In the genomic region with DNA sequence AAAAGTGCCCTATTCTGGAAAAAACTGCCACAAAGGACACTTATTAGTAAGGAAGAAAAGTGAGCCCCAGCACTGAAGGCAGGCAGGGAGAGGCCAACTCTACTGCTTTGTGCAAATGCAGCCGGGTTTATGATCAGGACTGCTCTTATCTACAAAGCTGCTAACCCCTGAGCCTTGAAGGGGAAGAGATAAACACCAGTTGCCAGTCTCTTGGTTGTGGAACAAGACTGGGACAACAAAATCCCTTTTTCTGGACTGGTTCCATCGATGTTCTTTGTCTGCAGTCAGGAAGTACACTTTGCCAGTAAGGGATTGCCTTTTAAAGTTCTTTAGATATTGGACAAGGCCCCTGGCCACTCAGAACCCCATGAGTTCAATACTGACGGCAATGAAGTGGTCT, we compare ENCODE assay signal across 9 cellular contexts. TPM values are rescaled to one million over a fixed set of nuclear protein-coding genes. Genes with fewer than 3 reads are reported as not detected.
DNase-seq lines count a peak whose midpoint lies in the region; ATAC-seq and TF ChIP-seq lines count a peak whose summit lies in the region.
"Had no signal": no experiment of that assay in that cellular context is flagged by ENCODE, and none has a peak within 500 bp of the region (broad histone marks: within the 10 kb centered on the region; RNA-seq: fewer than 3 reads in every experiment).

No MANE protein-coding gene starts in this region.

- H3K79me1 ChIP-seq in IMR-90 (ENCODE audit: low read depth in 1 of 2, low read length in 2 of 2): peaks cover 0 to 55% of the 10 kb centered on the region in 2 experiments; a peak in 3 of 4 replicates

- no peak for TF ChIP-seq POLR2A in IMR-90 (IDR thresholded peaks at IDR 0.05; ENCODE audit: low read depth, low read length)

- H3K79me2 ChIP-seq in smooth muscle cell (ENCODE audit: low read depth): peaks cover 100% of the 10 kb centered on the region

- ATAC-seq in IMR-90 (ENCODE audit: low read depth) (peak; percentile 38), left lobe of liver (peak; percentile 49), HG03108 (IDR thresholded peaks at IDR 0.05; ENCODE audit: unreplicated experiment) (no peak), HG02759 (IDR thresholded peaks at IDR 0.05; ENCODE audit: unreplicated experiment) (no peak)

- WGBS in IMR-90 (ENCODE audit: extremely low coverage in 2 of 2, insufficient read length in 1 of 2), 2 experiments: no CpG with 5 or more reads among the region's 3 CpGs
- 21% methylated on average over 3 of the region's 3 CpGs for WGBS in smooth muscle cell (ENCODE audit: low lambda C conversion rate)

- no peak overlapping the region for H2AK5ac ChIP-seq in IMR-90 (ENCODE audit: low read depth, low read length)

- dilution Hi-C loops in IMR-90 (cut with HindIII; ENCODE audit: low sequenced_read_pairs, unreplicated experiment): no loop called here

- POLR2A ChIA-PET in IMR-90 (lab: Charles Lee; ENCODE audit: unreplicated experiment) (no interaction called here), RWPE1 (lab: Yijun Ruan, JAX; ENCODE audit: low non-redundant PET) (no interaction called here)

- TF ChIP-seq CTCF in IMR-90 (conservative IDR thresholded peaks at IDR 0.05; ENCODE audit: low read depth, low read length): no peak
- TF ChIP-seq CTCF in smooth muscle cell (IDR thresholded peaks at IDR 0.05; ENCODE audit: borderline replicate concordance, insufficient read depth, poor library complexity, severe bottlenecking): no peak
- TF ChIP-seq CTCF in RWPE1 (conservative IDR thresholded peaks at IDR 0.05; ENCODE audit: low read depth): no peak

- no peak overlapping the region for H2BK20ac ChIP-seq in IMR-90 (ENCODE audit: low read depth, low read length)

- H3K9me3 ChIP-seq in IMR-90 (ENCODE audit: control insufficient read depth, insufficient read depth, low read length) (no peaks in the 10 kb centered on the region), smooth muscle cell (replicated peaks; ENCODE audit: low read depth) (no peaks in the 10 kb centered on the region)

- H3K18ac ChIP-seq in IMR-90 (ENCODE audit: low read depth, low read length): no peak overlapping the region

- H3K9ac ChIP-seq in IMR-90 (ENCODE audit: low read depth, low read length) (no peak overlapping the region), smooth muscle cell (ENCODE audit: low read depth) (no peak overlapping the region)

- H3K4me3 ChIP-seq in IMR-90 (ENCODE audit: insufficient read depth, low read depth, low read length): no peak overlapping the region
- no peak overlapping the region for H3K4me3 ChIP-seq in smooth muscle cell

- H4K91ac ChIP-seq in IMR-90 (ENCODE audit: insufficient read depth, low read depth, low read length): no peak overlapping the region

- in situ Hi-C loops in IMR-90 (cut with MboI; ENCODE audit: low sequenced_read_pairs): no loop called here

- intact Hi-C loops in IMR-90 (cut with micrococcal nuclease): loop anchor here (5.0 kb wide), 1 partner anchor 35 kb away; no protein-coding TSS in a partner anchor

- H3K4me1 ChIP-seq in IMR-90 (ENCODE audit: control insufficient read depth, insufficient read depth, low read length) (no peaks in the 10 kb centered on the region), smooth muscle cell (ENCODE audit: low read depth) (no peaks in the 10 kb centered on the region)

- CTCF ChIA-PET in IMR-90 (lab: Yijun Ruan, JAX) (no interaction called here), RWPE1 (lab: Yijun Ruan, JAX) (no interaction called here)

- peaks cover 33% of the 10 kb centered on the region for H3F3A ChIP-seq in smooth muscle cell (ENCODE audit: low read depth)

- H3K27me3 ChIP-seq in IMR-90 (ENCODE audit: control insufficient read depth, insufficient read depth, low read length) (no peaks in the 10 kb centered on the region), smooth muscle cell (ENCODE audit: low read depth) (no peaks in the 10 kb centered on the region)

- peak overlapping the region; percentile 16 for H2BK5ac ChIP-seq in IMR-90 (ENCODE audit: low read depth, low read length, poor library complexity, severe bottlenecking)

- H2AK9ac ChIP-seq in IMR-90 (replicated peaks; ENCODE audit: low read depth, low read length, poor library complexity): no peak overlapping the region

- no peak overlapping the region for H3K56ac ChIP-seq in IMR-90 (ENCODE audit: extremely low read depth, insufficient read depth, low read length)

- H3K14ac ChIP-seq in IMR-90 (replicated peaks; ENCODE audit: low read depth, low read length): no peak overlapping the region

- H3K4me2 ChIP-seq in IMR-90 (ENCODE audit: low read depth, low read length): no peak overlapping the region
- peak overlapping the region; percentile 20 for H3K4me2 ChIP-seq in smooth muscle cell

- H3K27ac ChIP-seq in IMR-90 (ENCODE audit: insufficient read depth, low read length): peak overlapping the region; percentile 4; the same call in 1 of the 2 replicates
- peak overlapping the region; percentile 44 for H3K27ac ChIP-seq in angular gyrus (ENCODE audit: low read depth, low read length)
- H3K27ac ChIP-seq in smooth muscle cell (ENCODE audit: low read depth): peak overlapping the region; percentile 50
- no peak overlapping the region for H3K27ac ChIP-seq in RWPE1

- no peak overlapping the region for H2BK15ac ChIP-seq in IMR-90 (ENCODE audit: low read depth, low read length)

- TSS peak; percentile 5 for BruUV-seq in IMR-90 (replicated peaks; lab: Mats Ljungman, UMichigan)

- H2AFZ ChIP-seq in IMR-90 (replicated peaks; ENCODE audit: low read length, poor library complexity) (no peak overlapping the region), smooth muscle cell (ENCODE audit: low read depth) (no peak overlapping the region)

- no peak overlapping the region for H4K8ac ChIP-seq in IMR-90 (ENCODE audit: low read depth in 2 of 2, low read length in 2 of 2)

- H4K5ac ChIP-seq in IMR-90 (ENCODE audit: low read depth, low read length): no peak overlapping the region

- H3K9me1 ChIP-seq in IMR-90 (ENCODE audit: insufficient read depth, low read length): peaks cover 11% of the 10 kb centered on the region; the same call in 1 of the 2 replicates

- H3K36me3 ChIP-seq in IMR-90 (ENCODE audit: control insufficient read depth, insufficient read depth, low read length) (peaks cover 5% of the 10 kb centered on the region; the same call in 1 of the 2 replicates), smooth muscle cell (ENCODE audit: low read depth) (no peaks in the 10 kb centered on the region)

- TF ChIP-seq RAD21 in IMR-90 (IDR thresholded peaks at IDR 0.05; ENCODE audit: low read length): no peak

- no peak overlapping the region for H3K4ac ChIP-seq in IMR-90 (ENCODE audit: low read depth, low read length)

- 0 out of 2 replicates have a peak overlapping the region, but pooled peaks have one; percentile 8 for H3K23ac ChIP-seq in IMR-90 (ENCODE audit: low read depth, low read length)

- DNase-seq in IMR-90 (no peak), left lobe of liver (ENCODE audit: low spot score) (no peak), smooth muscle cell (lab: John Stamatoyannopoulos, UW; ENCODE audit: unreplicated experiment) (no peak), RWPE1 (ENCODE audit: low spot score) (no peak), NCI-H2171 (lab: John Stamatoyannopoulos, UW) (no peak)
- DNase-seq: RPMI8226 had no signal

- no peak overlapping the region for H2BK120ac ChIP-seq in IMR-90 (ENCODE audit: low read depth, low read length)

- H4K20me1 ChIP-seq in IMR-90 (ENCODE audit: insufficient read depth, low read length): peaks cover 99% of the 10 kb centered on the region
- H4K20me1 ChIP-seq in smooth muscle cell (ENCODE audit: low read depth): peaks cover 100% of the 10 kb centered on the region

TF ChIP-seq in IMR-90, 13 proteins besides CTCF, POLR2A, EP300 and RAD21:
- no peak for TF ChIP-seq MXI1 (IDR thresholded peaks at IDR 0.05; ENCODE audit: borderline replicate concordance, low read depth, low read length)
- TF ChIP-seq, protein P1, sequence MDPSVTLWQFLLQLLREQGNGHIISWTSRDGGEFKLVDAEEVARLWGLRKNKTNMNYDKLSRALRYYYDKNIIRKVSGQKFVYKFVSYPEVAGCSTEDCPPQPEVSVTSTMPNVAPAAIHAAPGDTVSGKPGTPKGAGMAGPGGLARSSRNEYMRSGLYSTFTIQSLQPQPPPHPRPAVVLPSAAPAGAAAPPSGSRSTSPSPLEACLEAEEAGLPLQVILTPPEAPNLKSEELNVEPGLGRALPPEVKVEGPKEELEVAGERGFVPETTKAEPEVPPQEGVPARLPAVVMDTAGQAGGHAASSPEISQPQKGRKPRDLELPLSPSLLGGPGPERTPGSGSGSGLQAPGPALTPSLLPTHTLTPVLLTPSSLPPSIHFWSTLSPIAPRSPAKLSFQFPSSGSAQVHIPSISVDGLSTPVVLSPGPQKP (IDR thresholded peaks at IDR 0.05; ENCODE audit: borderline replicate concordance, low read depth, low read length): no peak
- TF ChIP-seq MAFK (IDR thresholded peaks at IDR 0.05; ENCODE audit: low read depth, low read length): no peak
- TF ChIP-seq FOS (IDR thresholded peaks at IDR 0.05; ENCODE audit: low read depth, low read length): no peak
- no peak for TF ChIP-seq BHLHE40 (IDR thresholded peaks at IDR 0.05; ENCODE audit: low read depth, low read length)
- no peak for TF ChIP-seq RFX5 (IDR thresholded peaks at IDR 0.05; ENCODE audit: low read depth, low read length)
- TF ChIP-seq SMC3 (IDR thresholded peaks at IDR 0.05; ENCODE audit: low read depth, low read length): no peak
- TF ChIP-seq CHD1 (IDR thresholded peaks at IDR 0.05; ENCODE audit: low read depth, low read length): no peak
- TF ChIP-seq NFE2L2 (IDR thresholded peaks at IDR 0.05; ENCODE audit: low read depth, low read length): no peak
- TF ChIP-seq MAZ (IDR thresholded peaks at IDR 0.05; ENCODE audit: borderline replicate concordance, low read depth, low read length): no peak
- TF ChIP-seq, protein P2, sequence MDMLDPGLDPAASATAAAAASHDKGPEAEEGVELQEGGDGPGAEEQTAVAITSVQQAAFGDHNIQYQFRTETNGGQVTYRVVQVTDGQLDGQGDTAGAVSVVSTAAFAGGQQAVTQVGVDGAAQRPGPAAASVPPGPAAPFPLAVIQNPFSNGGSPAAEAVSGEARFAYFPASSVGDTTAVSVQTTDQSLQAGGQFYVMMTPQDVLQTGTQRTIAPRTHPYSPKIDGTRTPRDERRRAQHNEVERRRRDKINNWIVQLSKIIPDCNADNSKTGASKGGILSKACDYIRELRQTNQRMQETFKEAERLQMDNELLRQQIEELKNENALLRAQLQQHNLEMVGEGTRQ (IDR thresholded peaks at IDR 0.05; ENCODE audit: low read depth, low read length): no peak
- no peak for TF ChIP-seq CEBPB (IDR thresholded peaks at IDR 0.05; ENCODE audit: low read depth, low read length)
- TF ChIP-seq RCOR1 (IDR thresholded peaks at IDR 0.05; ENCODE audit: insufficient replicate concordance, low read length): no peak

RNA-seq across cellular contexts. Expression of a gene that starts 43.8 kb away (rescaled TPM):
- total RNA-seq in IMR-90 (2012; rRNA removed) (73.5 and 74.7 TPM in 2 replicates), left lobe of liver (97.3 TPM), smooth muscle cell (188 and 208 TPM in 2 replicates)
- polyA plus RNA-seq in IMR-90 (2012; rRNA removed) (366 and 371 TPM in 2 replicates), smooth muscle cell (265 and 293 TPM in 2 replicates)
- 219 and 373 TPM in 2 replicates for polyA plus RNA-seq in IMR-90 (2012; cell fraction: cytosol; rRNA removed)
- polyA plus RNA-seq in IMR-90 (2012; cell fraction: nucleus; rRNA removed; ENCODE audit: low replicate concordance): 315 and 343 TPM in 2 replicates

Comparison
In these comparisons a context has a peak if more than half of its experiments do, and no peak if none do; other contexts are left out.
1. ATAC-seq: peak in IMR-90 (single experiment) and left lobe of liver (single experiment); none in HG03108 (single experiment) and HG02759 (single experiment).